ENCODE assay signal across 20 cellular contexts in genomic region chr22:35342390-35342789, GRCh38. TPM values are rescaled to one million over a fixed set of nuclear protein-coding genes. Genes with fewer than 3 reads are reported as not detected.
A peak's percentile ranks its signal among the peaks of the same experiment; 100 is the strongest.
DNase-seq lines count a peak whose midpoint lies in the region; ATAC-seq, FAIRE-seq and TF ChIP-seq lines count a peak whose summit lies in the region.
"Had no signal": no experiment of that assay in that cellular context is flagged by ENCODE, and none has a peak within 500 bp of the region (broad histone marks: within the 10 kb centered on the region; RNA-seq: fewer than 3 reads in every experiment).

No MANE protein-coding gene starts in this region.

- no peaks in the 10 kb centered on the region for H3K9me3 Mint-ChIP-seq in effector memory CD8-positive, alpha-beta T cell

- H3K27ac Mint-ChIP-seq in effector memory CD8-positive, alpha-beta T cell: no peak overlapping the region

- POLR2A ChIA-PET in OCI-LY7 (lab: Charles Lee): no interaction called here

- H3K4me3 Mint-ChIP-seq in effector memory CD8-positive, alpha-beta T cell: peak overlapping the region in 1 of 2 donors; percentile 21

- no peak overlapping the region for H3K4me3 ChIP-seq in OCI-LY7 (ENCODE audit: low read depth, low read length, poor library complexity, severe bottlenecking)
- no peak overlapping the region for H3K4me3 ChIP-seq in osteoblast (ENCODE audit: insufficient read depth, low read length)
- H3K4me3 ChIP-seq: SJCRH30 had no signal

- H3K27ac ChIP-seq in OCI-LY7 (ENCODE audit: low read depth, low read length, poor library complexity, severe bottlenecking) (peak overlapping the region; percentile 22), osteoblast (ENCODE audit: low read depth, low read length) (no peak overlapping the region)
- H3K27ac ChIP-seq: SJCRH30 had no signal

- intact Hi-C loops in Right ventricle myocardium superior (cut with DNase I) (no loop called here), cardiac septum (cut with DNase I) (no loop called here), OCI-LY7 (cut with micrococcal nuclease; ENCODE audit: unreplicated experiment) (loop anchor here (5.0 kb wide), 1 partner anchor 35 kb away; no protein-coding TSS in a partner anchor)

- H3K27me3 Mint-ChIP-seq in effector memory CD8-positive, alpha-beta T cell: no peaks in the 10 kb centered on the region

- DNase-seq in Right ventricle myocardium superior (peak; percentile 25), cardiac septum (ENCODE audit: low spot score) (no peak), OCI-LY7 (ENCODE audit: low spot score) (no peak), osteoblast (ENCODE audit: insufficient read length, low spot score, missing footprints) (peak; percentile 71), HTR-8/SVneo (ENCODE audit: insufficient read length, low spot score) (no peak), NCI-H510A treated with DMSO at 0.1 percent for 48 hours (lab: John Stamatoyannopoulos, UW) (no peak)
- DNase-seq in effector memory CD8-positive, alpha-beta T cell: no peak
- no peak for DNase-seq in activated effector memory CD4-positive, alpha-beta T cell treated with anti-CD3 and anti-CD28 coated beads, Interleukin-2, amount 50 U/mL, for 16 hours
- DNase-seq: C1 segment of cervical spinal cord; DMS 273 treated with DMSO at 0.1 percent for 48 hours; GF-D8; GOT3; KG1; MV-4-11; NCI-H1694 treated with DMSO at 0.1 percent for 48 hours; NCI-H748 treated with DMSO at 0.1 percent for 48 hours; NK-92 treated with Interleukin-12 subunit alpha and Interleukin-12 subunit beta, amount 100 ng/mL, for 24 hours; OCI-M1; SJCRH30 had no signal

- ATAC-seq in Right ventricle myocardium superior (ENCODE audit: poor library complexity): no peak
- ATAC-seq in effector memory CD8-positive, alpha-beta T cell (replicated peaks): peak; percentile 35
- ATAC-seq: HepG2 had no signal

- no peaks in the 10 kb centered on the region for H4K20me1 ChIP-seq in OCI-LY7 (ENCODE audit: insufficient read depth, low read length)
- H4K20me1 ChIP-seq in osteoblast (ENCODE audit: insufficient read depth, low read length): peaks cover 4% of the 10 kb centered on the region

- H3K4me1 ChIP-seq in OCI-LY7 (ENCODE audit: insufficient read depth, low read length, poor library complexity, severe bottlenecking): peaks cover 40% of the 10 kb centered on the region
- H3K4me1 ChIP-seq in osteoblast (ENCODE audit: insufficient read depth, low read length): no peaks in the 10 kb centered on the region
- H3K4me1 ChIP-seq: SJCRH30 had no signal

- peaks cover 22% of the 10 kb centered on the region for H3K36me3 ChIP-seq in OCI-LY7 (ENCODE audit: insufficient read depth, low read length)
- H3K36me3 ChIP-seq in osteoblast (ENCODE audit: insufficient read depth, low read length): peaks cover 82% of the 10 kb centered on the region
- H3K36me3 ChIP-seq: SJCRH30 had no signal

- H3K4me2 ChIP-seq in OCI-LY7 (ENCODE audit: low read length): no peak overlapping the region
- no peak overlapping the region for H3K4me2 ChIP-seq in osteoblast (ENCODE audit: insufficient read depth, low read length)

- no peak overlapping the region for H2AFZ ChIP-seq in OCI-LY7 (ENCODE audit: low read length)
- no peak overlapping the region for H2AFZ ChIP-seq in osteoblast (ENCODE audit: low read length)

- H3K27me3 ChIP-seq in osteoblast (ENCODE audit: insufficient read depth, low read length): no peaks in the 10 kb centered on the region
- H3K27me3 ChIP-seq: SJCRH30 had no signal

- no peak for FAIRE-seq in HTR-8/SVneo (lab: Jason Lieb, UNC)

- CTCF ChIA-PET in OCI-LY7 (lab: Charles Lee; ENCODE audit: unreplicated experiment): interaction anchor here (0.9 kb wide), 1 partner anchor 43 kb away, joined by 3 read pairs; the partner anchor contains the start of gene TOM1

- H3K36me3 Mint-ChIP-seq in effector memory CD8-positive, alpha-beta T cell (ENCODE audit: insufficient read depth): peaks cover 37% of the 10 kb centered on the region

- H3K79me2 ChIP-seq in OCI-LY7 (ENCODE audit: insufficient read depth, low read depth, low read length) (no peaks in the 10 kb centered on the region), osteoblast (ENCODE audit: insufficient read depth, low read length) (no peaks in the 10 kb centered on the region)

- no TSS peak for BruUV-seq in OCI-LY7 (replicated peaks; lab: Mats Ljungman, UMichigan)

- H3K4me1 Mint-ChIP-seq in effector memory CD8-positive, alpha-beta T cell (ENCODE audit: low read depth in 2 of 2): no peaks in the 10 kb centered on the region

- no peaks in the 10 kb centered on the region for H3K9me2 ChIP-seq in OCI-LY7 (ENCODE audit: insufficient read depth, low read length)

- no peak for TF ChIP-seq CTCF in OCI-LY7 (conservative IDR thresholded peaks at IDR 0.05; ENCODE audit: low read length)
- no peak for TF ChIP-seq CTCF in osteoblast (IDR thresholded peaks at IDR 0.05; ENCODE audit: extremely low read depth, low read depth, low read length)

- H3K9me3 ChIP-seq in OCI-LY7 (ENCODE audit: low read length): peaks cover 10% of the 10 kb centered on the region; the same call in 1 of the 2 replicates
- H3K9me3 ChIP-seq in osteoblast (ENCODE audit: low read depth, low read length): no peaks in the 10 kb centered on the region
- H3K9me3 ChIP-seq: SJCRH30 had no signal

RNA-seq across cellular contexts. Expression of gene HMOX1, which starts 38.5 kb away (rescaled TPM):
- total RNA-seq in Right ventricle myocardium superior: 4.8 TPM
- total RNA-seq in cardiac septum: 17.3 TPM
- 2.2 and 2.9 TPM in 2 replicates for total RNA-seq in OCI-LY7 (2014; rRNA removed; shearing (Covaris generic))
- 8.5 and 13.9 TPM in 2 replicates for total RNA-seq in OCI-LY7 (2022)
- 411 and 475 TPM in 2 replicates for total RNA-seq in osteoblast

RNA-seq across cellular contexts. Expression of gene TOM1, which starts 42.7 kb away (rescaled TPM):
- 68.6 TPM for total RNA-seq in Right ventricle myocardium superior
- total RNA-seq in cardiac septum: 37.5 TPM
- total RNA-seq in OCI-LY7 (2014; rRNA removed; shearing (Covaris generic)): 14.6 and 22.7 TPM in 2 replicates
- total RNA-seq in OCI-LY7 (2022): 24.4 and 30.6 TPM in 2 replicates
- 118 and 131 TPM in 2 replicates for total RNA-seq in osteoblast

RNA-seq across cellular contexts. Expression of gene MCM5, which starts 57.5 kb away (rescaled TPM):
- total RNA-seq in Right ventricle myocardium superior (10.2 TPM), cardiac septum (9.0 TPM), OCI-LY7 (2022) (360 TPM in 2 replicates), osteoblast (12.7 and 13.6 TPM in 2 replicates)
- 178 and 242 TPM in 2 replicates for total RNA-seq in OCI-LY7 (2014; rRNA removed; shearing (Covaris generic))

Comparison
In these comparisons a context has a peak if more than half of its experiments do, and no peak if none do; other contexts are left out.
1. DNase-seq: peak in Right ventricle myocardium superior (single experiment) and osteoblast (single experiment); none in cardiac septum (single experiment), OCI-LY7 (single experiment), effector memory CD8-positive, alpha-beta T cell (0 of 3), HTR-8/SVneo (single experiment), activated effector memory CD4-positive, alpha-beta T cell treated with anti-CD3 and anti-CD28 coated beads, Interleukin-2, amount 50 U/mL, for 16 hours (single experiment) and NCI-H510A treated with DMSO at 0.1 percent for 48 hours (single experiment).
2. RNA of gene HMOX1, which starts 38.5 kb away (total RNA-seq): 411 to 475 TPM in osteoblast; 17.3 TPM in cardiac septum (single experiment), 2.2 to 13.9 TPM in OCI-LY7 and 4.8 TPM in Right ventricle myocardium superior (single experiment); every median in the first group is over 10 times any median in the second.
3. RNA of gene MCM5, which starts 57.5 kb away (total RNA-seq): 178 to 360 TPM in OCI-LY7; 12.7 to 13.6 TPM in osteoblast, 10.2 TPM in Right ventricle myocardium superior (single experiment) and 9.0 TPM in cardiac septum (single experiment); every median in the first group is over 10 times any median in the second.